26 cellular contexts compared by ENCODE assay signal in the genomic region with DNA sequence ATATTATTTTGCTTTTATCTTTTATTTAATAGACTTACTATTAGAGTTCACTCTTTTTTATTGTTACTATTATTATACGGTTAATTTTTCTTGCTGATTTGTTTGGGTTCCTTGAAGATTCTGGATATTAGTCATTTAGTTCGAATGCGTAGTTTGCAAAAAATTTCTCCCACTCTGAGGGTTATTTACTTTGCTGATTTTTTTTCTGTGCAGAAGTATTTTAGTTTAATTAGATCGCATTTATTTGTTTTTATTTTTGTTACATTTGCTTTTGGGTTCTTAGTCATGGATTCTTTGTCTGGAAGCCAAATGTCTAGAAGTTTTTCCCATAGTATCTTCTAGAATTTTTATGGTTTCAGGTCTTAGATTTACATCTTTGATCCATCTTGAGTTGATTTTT.
"Had no signal": no experiment of that assay in that cellular context is flagged by ENCODE, and none has a peak within 500 bp of the region (broad histone marks: within the 10 kb centered on the region; RNA-seq: fewer than 3 reads in every experiment).

No MANE protein-coding gene starts in this region.

- FAIRE-seq: endothelial cell of umbilical vein, urothelium cell line had no signal

- H3K4me3 Mint-ChIP-seq: dendritic cell treated with granulocyte-macrophage colony-stimulating factor and Interleukin-4, amounts not matched to agents 40 ng/mL and 50 ng/mL, for 4 days; endodermal cell; natural killer cell; stimulated activated effector memory CD8-positive, alpha-beta T cell treated with anti-CD3 and anti-CD28 coated beads, Interleukin-12 subunit alpha, Interleukin-12 subunit beta, amount 100 ng/mL, for 72 hours had no signal

- H2AFZ ChIP-seq: parathyroid adenoma had no signal

- H3K27ac Mint-ChIP-seq: dendritic cell treated with granulocyte-macrophage colony-stimulating factor and Interleukin-4, amounts not matched to agents 40 ng/mL and 50 ng/mL, for 4 days; endodermal cell; natural killer cell; progenitor cell of endocrine pancreas; stimulated activated effector memory CD8-positive, alpha-beta T cell treated with anti-CD3 and anti-CD28 coated beads, Interleukin-12 subunit alpha, Interleukin-12 subunit beta, amount 100 ng/mL, for 72 hours had no signal

- H3K36me3 Mint-ChIP-seq: natural killer cell; stimulated activated effector memory CD8-positive, alpha-beta T cell treated with anti-CD3 and anti-CD28 coated beads, Interleukin-12 subunit alpha, Interleukin-12 subunit beta, amount 100 ng/mL, for 72 hours had no signal

- H3K9ac ChIP-seq: parathyroid adenoma had no signal

- H3K9me3 ChIP-seq: colonic mucosa, esophagus muscularis mucosa, gastrocnemius medialis, left ventricle myocardium inferior, lower lobe of right lung, right lobe of liver, stomach, thyroid gland, upper lobe of left lung had no signal

- H3K4me1 Mint-ChIP-seq: endodermal cell; natural killer cell; stimulated activated effector memory CD8-positive, alpha-beta T cell treated with anti-CD3 and anti-CD28 coated beads, Interleukin-12 subunit alpha, Interleukin-12 subunit beta, amount 100 ng/mL, for 72 hours had no signal

- H3K36me3 ChIP-seq: colonic mucosa, esophagus muscularis mucosa, gastrocnemius medialis, left ventricle myocardium inferior, lower lobe of right lung, right lobe of liver, stomach, thyroid gland, upper lobe of left lung had no signal

- H3K79me2 ChIP-seq: parathyroid adenoma had no signal

- H3K27me3 Mint-ChIP-seq: dendritic cell treated with granulocyte-macrophage colony-stimulating factor and Interleukin-4, amounts not matched to agents 40 ng/mL and 50 ng/mL, for 4 days; progenitor cell of endocrine pancreas had no signal

- H3K4me3 ChIP-seq: colonic mucosa, esophagus muscularis mucosa, gastrocnemius medialis, left ventricle myocardium inferior, lower lobe of right lung, right lobe of liver, stomach, thyroid gland, upper lobe of left lung had no signal

- H3K27me3 ChIP-seq: colonic mucosa, esophagus muscularis mucosa, gastrocnemius medialis, right lobe of liver, stomach, thyroid gland, upper lobe of left lung had no signal

- H3K9me3 Mint-ChIP-seq: endodermal cell had no signal

- H3K27ac ChIP-seq: colonic mucosa, esophagus muscularis mucosa, gastrocnemius medialis, left ventricle myocardium inferior, lower lobe of right lung, parathyroid adenoma, right lobe of liver, stomach, thyroid gland, upper lobe of left lung had no signal

- DNase-seq: caudate nucleus; colonic mucosa; effector CD8-positive, alpha-beta T cell; endodermal cell; gastrocnemius medialis; head of caudate nucleus; kidney glomerular epithelial cell; left colon; left ventricle myocardium inferior; lower lobe of right lung; natural killer cell; occipital lobe; right lobe of liver; stimulated activated CD4-positive, alpha-beta T cell treated with anti-CD3 and anti-CD28 coated beads, Interleukin-2, amount 100 ng/mL, for 24 hours; stimulated activated CD4-positive, alpha-beta T cell treated with anti-CD3 and anti-CD28 coated beads, Interleukin-4, amount 100 ng/mL, for 24 hours; stimulated activated naive CD4-positive, alpha-beta T cell treated with Interleukin-2 at 50 U/mL for 16 hours; stomach; thyroid gland; upper lobe of left lung had no signal

- H3K4me1 ChIP-seq: colonic mucosa, esophagus muscularis mucosa, gastrocnemius medialis, left ventricle myocardium inferior, lower lobe of right lung, parathyroid adenoma, right lobe of liver, stomach, thyroid gland, upper lobe of left lung had no signal
